8 cellular contexts compared by ENCODE assay signal in the genomic region with DNA sequence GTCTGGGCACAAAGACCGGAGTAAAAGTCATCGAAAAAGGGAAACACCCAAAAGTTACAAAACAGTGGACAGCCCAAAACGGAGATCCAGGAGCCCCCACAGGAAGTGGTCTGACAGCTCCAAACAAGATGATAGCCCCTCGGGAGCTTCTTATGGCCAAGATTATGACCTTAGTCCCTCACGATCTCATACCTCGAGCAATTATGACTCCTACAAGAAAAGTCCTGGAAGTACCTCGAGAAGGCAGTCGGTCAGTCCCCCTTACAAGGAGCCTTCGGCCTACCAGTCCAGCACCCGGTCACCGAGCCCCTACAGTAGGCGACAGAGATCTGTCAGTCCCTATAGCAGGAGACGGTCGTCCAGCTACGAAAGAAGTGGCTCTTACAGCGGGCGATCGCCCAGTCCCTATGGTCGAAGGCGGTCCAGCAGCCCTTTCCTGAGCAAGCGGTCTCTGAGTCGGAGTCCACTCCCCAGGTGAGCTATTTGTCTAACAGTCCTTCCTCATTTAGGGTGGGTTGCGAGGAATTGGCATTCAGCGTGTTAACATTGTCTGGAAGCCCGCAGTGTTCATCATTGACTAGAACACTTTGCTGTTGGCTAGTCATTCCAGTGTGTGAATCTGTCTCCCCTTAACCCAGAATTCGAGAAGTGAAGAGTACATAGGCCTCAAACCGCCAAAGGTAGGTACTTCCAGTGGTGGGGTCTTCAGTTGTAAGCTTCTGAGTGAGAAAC. TPM values are rescaled to one million over a fixed set of nuclear protein-coding genes. Genes with fewer than 3 reads are reported as not detected.
DNase-seq lines count a peak whose midpoint lies in the region; ATAC-seq and TF ChIP-seq lines count a peak whose summit lies in the region.

No MANE protein-coding gene starts in this region.

- H3K36me3 Mint-ChIP-seq in effector memory CD8-positive, alpha-beta T cell (ENCODE audit: insufficient read depth) = peaks cover 42% of the 10 kb centered on the region

- no peaks in the 10 kb centered on the region for H3K9me3 ChIP-seq in mucosa of descending colon

- intact Hi-C loops in mucosa of descending colon (cut with DNase I, micrococcal nuclease) = no loop called here
- intact Hi-C loops in posterior cingulate gyrus (cut with DNase I) = loop anchor here (5.0 kb wide), 1 partner anchor 61 kb away; the partner anchor contains the start of gene FBXL20

- peak overlapping the region; percentile 56 for H3K4me3 ChIP-seq in mucosa of descending colon

- TF ChIP-seq CTCF in mucosa of descending colon (IDR thresholded peaks at IDR 0.05) = no peak

- peaks cover 4% of the 10 kb centered on the region for H3K36me3 ChIP-seq in mucosa of descending colon (ENCODE audit: low read depth)

- DNase-seq in NCI-H1417 (lab: John Stamatoyannopoulos, UW) = peak in 2 of 3 experiments; percentile 2 to 37
- no peak for DNase-seq in NCI-H1417 treated with DMSO at 0.1 percent for 48 hours (lab: John Stamatoyannopoulos, UW)
- DNase-seq in effector memory CD8-positive, alpha-beta T cell = no peak
- DNase-seq in mucosa of descending colon = peak in 2 of 3 donors; percentile 22 to 43
- DNase-seq in posterior cingulate gyrus = no peak
- DNase-seq in stimulated activated CD4-positive, alpha-beta T cell treated with anti-CD3 and anti-CD28 coated beads, Interleukin-2, amount 100 ng/mL, for 48 hours = no peak

- ATAC-seq in effector memory CD8-positive, alpha-beta T cell (replicated peaks) = no peak
- no peak for ATAC-seq in mucosa of descending colon
- ATAC-seq in HG03095 (IDR thresholded peaks at IDR 0.05; ENCODE audit: unreplicated experiment) = no peak

- peaks cover 30 to 44% of the 10 kb centered on the region in 2 donors for H3K4me1 Mint-ChIP-seq in effector memory CD8-positive, alpha-beta T cell (ENCODE audit: low read depth in 2 of 2)

- H3K27me3 Mint-ChIP-seq in effector memory CD8-positive, alpha-beta T cell = no peaks in the 10 kb centered on the region

- H3K4me1 ChIP-seq in mucosa of descending colon (ENCODE audit: low read depth) = peaks cover 10% of the 10 kb centered on the region

- H3K4me3 Mint-ChIP-seq in effector memory CD8-positive, alpha-beta T cell = peak overlapping the region; percentile 90 to 96

- H3K27ac Mint-ChIP-seq in effector memory CD8-positive, alpha-beta T cell = peak overlapping the region; percentile 96

- no peaks in the 10 kb centered on the region for H3K9me3 Mint-ChIP-seq in effector memory CD8-positive, alpha-beta T cell

TF ChIP-seq in PFSK-1, 5 proteins besides CTCF, POLR2A, EP300 and RAD21:
- TF ChIP-seq REST (IDR thresholded peaks at IDR 0.05; ENCODE audit: insufficient read depth in 1 of 2, low read depth in 2 of 2, low read length in 2 of 2) (0 out of 4 replicates have a peak, but pooled peaks of 1 of the 2 experiments have one; percentile 7), FOXP2 (optimal IDR thresholded peaks at IDR 0.05; ENCODE audit: borderline replicate concordance, extremely low read depth, extremely low read length, insufficient read depth) (no peak), POLR2AphosphoS5 (IDR thresholded peaks at IDR 0.05; ENCODE audit: low read depth, low read length) (no peak), TAF1 (IDR thresholded peaks at IDR 0.05; ENCODE audit: borderline replicate concordance, insufficient read depth, low read length) (no peak), SIN3A (IDR thresholded peaks at IDR 0.05; ENCODE audit: borderline replicate concordance, insufficient read depth, low read length) (peak; percentile 48; the same call in 1 of the 2 replicates)
TF ChIP-seq in PFSK-1: peak in this region for 2.

RNA-seq across cellular contexts. Expression of gene CDK12, which starts 1.5 kb away (rescaled TPM):
- 22.8 TPM for polyA plus RNA-seq in PFSK-1 (2012; ENCODE audit: insufficient read length, low read depth)
- 10 to 100 TPM; 49.3 to 59.7 (median 58.4) TPM for total RNA-seq in mucosa of descending colon

RNA-seq across cellular contexts. Expression of gene MED1, which starts 11.7 kb away (rescaled TPM):
- 26.1 TPM for polyA plus RNA-seq in PFSK-1 (2012; ENCODE audit: insufficient read length, low read depth)
- total RNA-seq in mucosa of descending colon = 10 to 100 TPM; 23.8 to 36.4 (median 27.6) TPM

Comparison
In these comparisons a context has a peak if more than half of its experiments do, and no peak if none do; other contexts are left out.
1. DNase-seq: peak in NCI-H1417 (2 of 3) and mucosa of descending colon (2 of 3); none in NCI-H1417 treated with DMSO at 0.1 percent for 48 hours (single experiment), effector memory CD8-positive, alpha-beta T cell (0 of 3), posterior cingulate gyrus (0 of 10) and stimulated activated CD4-positive, alpha-beta T cell treated with anti-CD3 and anti-CD28 coated beads, Interleukin-2, amount 100 ng/mL, for 48 hours (0 of 2).